1 cellular context compared by ENCODE assay signal in the genomic region with DNA sequence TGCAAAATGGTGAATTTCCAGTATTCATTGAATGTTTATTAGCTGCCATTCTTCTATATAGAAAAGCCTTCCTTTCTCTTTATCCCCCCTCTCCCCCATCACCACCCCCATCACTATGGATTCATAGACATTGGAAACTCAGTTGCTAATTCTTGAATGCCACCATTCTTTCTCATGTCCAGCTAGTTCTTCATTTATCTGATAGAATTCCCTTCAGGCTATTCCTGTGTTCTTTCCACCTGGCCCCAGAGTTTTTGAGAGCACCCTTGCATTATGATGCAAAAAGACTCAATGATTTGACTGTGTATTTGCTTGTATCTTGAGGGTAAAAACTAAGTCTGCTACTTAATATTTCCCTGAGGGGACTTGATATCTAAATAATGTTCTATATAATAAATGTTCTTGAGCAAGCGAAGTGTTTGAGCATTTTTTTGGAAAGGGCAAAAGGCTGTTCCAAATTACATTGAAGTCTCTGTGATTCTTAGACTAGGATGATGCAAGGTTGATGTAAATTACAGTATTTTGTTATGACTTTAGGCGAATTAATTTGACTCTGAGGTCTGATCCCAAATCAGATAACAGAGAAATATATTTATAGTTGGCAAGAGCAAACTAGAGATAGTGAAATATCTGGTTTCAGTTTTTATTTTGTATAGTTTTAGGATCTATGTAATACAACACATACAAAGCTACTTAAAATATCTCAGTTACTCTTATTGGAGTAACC.
TF ChIP-seq lines count a peak whose summit lies in the region.

No MANE protein-coding gene starts in this region.

TF ChIP-seq in WTC11, 78 proteins besides CTCF, POLR2A, EP300 and RAD21 (continued from another document):
- TF ChIP-seq PRDM15 (CRISPR knock-in tag; IDR thresholded peaks at IDR 0.05) (no peak), TEAD4 (CRISPR knock-in tag; IDR thresholded peaks at IDR 0.05) (no peak), GABPB1 (CRISPR knock-in tag; IDR thresholded peaks at IDR 0.05) (peak; percentile 71)
